In genomic region chr22:50633771-50634170, GRCh38 we compare ENCODE assay signal across 32 cellular contexts. TPM values are rescaled to one million over a fixed set of nuclear protein-coding genes. Genes with fewer than 3 reads are reported as not detected.
"Had no signal": no experiment of that assay in that cellular context is flagged by ENCODE, and none has a peak within 500 bp of the region (broad histone marks: within the 10 kb centered on the region; RNA-seq: fewer than 3 reads in every experiment).

No MANE protein-coding gene starts in this region.

- H3K4me3 ChIP-seq: adrenal gland, ascending aorta, body of pancreas, breast epithelium, cardiac muscle cell had no signal

- ATAC-seq: activated naive CD4-positive, alpha-beta T cell treated with anti-CD3 and anti-CD28 coated beads, Interleukin-2, amount 50 U/mL, for 72 hours; activated naive CD8-positive, alpha-beta T cell treated with anti-CD3 and anti-CD28 coated beads, Interleukin-2, amount 50 U/mL, for 24 hours; activated T-cell treated with anti-CD3 and anti-CD28 coated beads, Interleukin-2, amount 50 U/mL, for 4 hours; activated T-cell treated with anti-CD3 and anti-CD28 coated beads, Interleukin-2, amount 50 U/mL, for 72 hours; activated T-helper 17 cell treated with anti-CD3 and anti-CD28 coated beads, Interleukin-2, amount 50 U/mL, for 72 hours; body of pancreas had no signal

- H3K27ac ChIP-seq: adrenal gland, ascending aorta, body of pancreas, brain microvascular endothelial cell, breast epithelium, cardiac muscle cell had no signal

- H3K9me3 ChIP-seq: adrenal gland, ascending aorta, body of pancreas, breast epithelium had no signal

- H3K36me3 ChIP-seq: adrenal gland, ascending aorta, brain microvascular endothelial cell, breast epithelium, cardiac muscle cell had no signal

- H3K27me3 ChIP-seq: adrenal gland, ascending aorta, body of pancreas, brain microvascular endothelial cell, breast epithelium, cardiac muscle cell had no signal

- DNase-seq: activated effector memory CD4-positive, alpha-beta T cell treated with anti-CD3 and anti-CD28 coated beads, Interleukin-2, amount 50 U/mL, for 16 hours; activated effector memory CD4-positive, alpha-beta T cell treated with Interleukin-2 at 50 U/mL for 16 hours; activated gamma-delta T cell; activated gamma-delta T cell treated with Interleukin-2 at 50 U/mL for 16 hours; activated naive CD4-positive, alpha-beta T cell; activated naive CD4-positive, alpha-beta T cell treated with anti-CD3 and anti-CD28 coated beads for 36 hours; activated naive CD4-positive, alpha-beta T cell treated with anti-CD3 and anti-CD28 coated beads, Interleukin-2, amount 10 ng/mL, durations not matched to agents 7 days and 5 days; activated naive CD4-positive, alpha-beta T cell treated with anti-CD3 and anti-CD28 coated beads, Interleukin-2, amount 50 U/mL, for 16 hours; activated naive CD4-positive, alpha-beta T cell treated with Interleukin-2 at 50 U/mL for 16 hours; activated naive CD8-positive, alpha-beta T cell treated with anti-CD3 and anti-CD28 coated beads for 36 hours; activated naive CD8-positive, alpha-beta T cell treated with anti-CD3 and anti-CD28 coated beads, Interleukin-2, amount 10 ng/mL, durations not matched to agents 7 days and 5 days; activated naive CD8-positive, alpha-beta T cell treated with anti-CD3 and anti-CD28 coated beads, Interleukin-2, amount 50 U/mL, for 24 hours; activated T-cell treated with anti-CD3 and anti-CD28 coated beads for 4 hours; activated T-cell treated with anti-CD3 and anti-CD28 coated beads, Interleukin-2, amount 50 U/mL, for 1 hour; activated T-cell treated with anti-CD3 and anti-CD28 coated beads, Interleukin-2, amount 50 U/mL, for 24 hours; activated T-cell treated with anti-CD3 and anti-CD28 coated beads, Interleukin-2, amount 50 U/mL, for 4 hours; activated T-cell treated with anti-CD3 and anti-CD28 coated beads, Interleukin-2, amount 50 U/mL, for 48 hours; activated T-cell treated with anti-CD3 and anti-CD28 coated beads, Interleukin-2, amount 50 U/mL, for 72 hours; amniotic stem cell; amygdala; anterior cingulate cortex; body of pancreas; brain microvascular endothelial cell; caudate nucleus; central memory CD4-positive, alpha-beta T cell; cerebellar nuclear complex had no signal

RNA-seq across cellular contexts. Expression of gene MAPK8IP2, which starts 33.2 kb away (rescaled TPM):
- total RNA-seq: ascending aorta had no signal
